In genomic region chr19:48739835-48740704, GRCh38 we compare ENCODE assay signal across 9 cellular contexts. TPM values are rescaled to one million over a fixed set of nuclear protein-coding genes. Genes with fewer than 3 reads are reported as not detected.
DNase-seq lines count a peak whose midpoint lies in the region; ATAC-seq and TF ChIP-seq lines count a peak whose summit lies in the region.
"Had no signal": no experiment of that assay in that cellular context is flagged by ENCODE, and none has a peak within 500 bp of the region (broad histone marks: within the 10 kb centered on the region; RNA-seq: fewer than 3 reads in every experiment).

A gene with protein sequence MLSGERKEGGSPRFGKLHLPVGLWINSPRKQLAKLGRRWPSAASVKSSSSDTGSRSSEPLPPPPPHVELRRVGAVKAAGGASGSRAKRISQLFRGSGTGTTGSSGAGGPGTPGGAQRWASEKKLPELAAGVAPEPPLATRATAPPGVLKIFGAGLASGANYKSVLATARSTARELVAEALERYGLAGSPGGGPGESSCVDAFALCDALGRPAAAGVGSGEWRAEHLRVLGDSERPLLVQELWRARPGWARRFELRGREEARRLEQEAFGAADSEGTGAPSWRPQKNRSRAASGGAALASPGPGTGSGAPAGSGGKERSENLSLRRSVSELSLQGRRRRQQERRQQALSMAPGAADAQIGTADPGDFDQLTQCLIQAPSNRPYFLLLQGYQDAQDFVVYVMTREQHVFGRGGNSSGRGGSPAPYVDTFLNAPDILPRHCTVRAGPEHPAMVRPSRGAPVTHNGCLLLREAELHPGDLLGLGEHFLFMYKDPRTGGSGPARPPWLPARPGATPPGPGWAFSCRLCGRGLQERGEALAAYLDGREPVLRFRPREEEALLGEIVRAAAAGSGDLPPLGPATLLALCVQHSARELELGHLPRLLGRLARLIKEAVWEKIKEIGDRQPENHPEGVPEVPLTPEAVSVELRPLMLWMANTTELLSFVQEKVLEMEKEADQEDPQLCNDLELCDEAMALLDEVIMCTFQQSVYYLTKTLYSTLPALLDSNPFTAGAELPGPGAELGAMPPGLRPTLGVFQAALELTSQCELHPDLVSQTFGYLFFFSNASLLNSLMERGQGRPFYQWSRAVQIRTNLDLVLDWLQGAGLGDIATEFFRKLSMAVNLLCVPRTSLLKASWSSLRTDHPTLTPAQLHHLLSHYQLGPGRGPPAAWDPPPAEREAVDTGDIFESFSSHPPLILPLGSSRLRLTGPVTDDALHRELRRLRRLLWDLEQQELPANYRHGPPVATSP (minus strand): TSS chr19:48740610. CDS start chr19:48740282, 328 bp downstream.

- H3K4me3 ChIP-seq in SK-N-SH (ENCODE audit: low read depth in 2 of 2, low read length in 1 of 2) (peak within 1 kb of the TSS; percentile 53 to 57; a peak in 3 of 4 replicates), coronary artery (peak within 1 kb of the TSS; percentile 75), mesenchymal stem cell (ENCODE audit: insufficient read depth in 1 of 2, low read depth in 1 of 2, low read length in 2 of 2) (peak within 1 kb of the TSS in 1 of 2 experiments; percentile 49), upper lobe of left lung (peak within 1 kb of the TSS; percentile 31 to 66 (median 61))

- DNase-seq in SK-N-SH (no peak), coronary artery (ENCODE audit: low spot score) (no peak), mesenchymal stem cell (no peak), upper lobe of left lung (peak in 1 of 2 donors; percentile 41)
- DNase-seq: AML-193 had no signal

- H3K9ac ChIP-seq in SK-N-SH, result 0 out of 2 replicates have a peak within 1 kb of the TSS, but pooled peaks have one; percentile 34
- no peak within 1 kb of the TSS for H3K9ac ChIP-seq in mesenchymal stem cell (ENCODE audit: low read length)

- no peak within 1 kb of the TSS for H2BK120ac ChIP-seq in mesenchymal stem cell (ENCODE audit: low read depth, low read length)

- 93% methylated on average over 24 of the region's 27 CpGs for WGBS in SK-N-SH (ENCODE audit: low lambda C conversion rate)
- 58% methylated on average over 26 of the region's 27 CpGs for WGBS in mesenchymal stem cell
- 29 to 44% methylated on average over 22 to 27 of the region's 27 CpGs for WGBS in upper lobe of left lung, 2 donors

- no peaks in the 10 kb centered on the region for H4K20me1 ChIP-seq in SK-N-SH (ENCODE audit: insufficient read depth)

- peak within 1 kb of the TSS in 1 of 2 experiments; percentile 8 for H3K4ac ChIP-seq in mesenchymal stem cell (ENCODE audit: low read depth in 1 of 2, low read length in 2 of 2)

- H4K91ac ChIP-seq in mesenchymal stem cell (ENCODE audit: low read length), result no peak within 1 kb of the TSS

- H2AFZ ChIP-seq in SK-N-SH (ENCODE audit: low read depth) (peak within 1 kb of the TSS; percentile 88; the same call in 1 of the 2 replicates), mesenchymal stem cell (ENCODE audit: low read depth, low read length) (no peak within 1 kb of the TSS)

- CTCF ChIA-PET in SK-N-SH (lab: Yijun Ruan, JAX), result interaction anchor here (0.9 to 2.2 kb wide), 14 partner anchors 11 to 122 kb away, joined by 3 to 22 read pairs (median 4); partner anchors contain the start of gene CA11

- no peaks in the 10 kb centered on the region for H3K9me3 ChIP-seq in SK-N-SH
- no peaks in the 10 kb centered on the region for H3K9me3 ChIP-seq in mesenchymal stem cell (ENCODE audit: control insufficient read depth, low read length)
- H3K9me3 ChIP-seq in upper lobe of left lung, result no peaks in the 10 kb centered on the region

- no peak for TF ChIP-seq CTCF in SK-N-SH (IDR thresholded peaks at IDR 0.05)
- no peak for TF ChIP-seq CTCF in coronary artery (IDR thresholded peaks at IDR 0.05)
- TF ChIP-seq CTCF in upper lobe of left lung (IDR thresholded peaks at IDR 0.05), result no peak

- H3K27me3 ChIP-seq in SK-N-SH (ENCODE audit: insufficient read depth) (no peaks in the 10 kb centered on the region), mesenchymal stem cell (ENCODE audit: control insufficient read depth in 1 of 2, insufficient read depth in 1 of 2, low read length in 2 of 2) (peaks cover 5 to 42% of the 10 kb centered on the region in 2 experiments), upper lobe of left lung (peaks cover 0 to 9% (median 2%) of the 10 kb centered on the region in 4 donors)

- H3K4me1 ChIP-seq in SK-N-SH (ENCODE audit: control insufficient read depth in 1 of 2, insufficient read depth in 2 of 2, low read depth in 1 of 2, low read length in 1 of 2) (peaks cover 0 to 16% of the 10 kb centered on the region in 2 experiments; a peak in 1 of 4 replicates), mesenchymal stem cell (ENCODE audit: control insufficient read depth, insufficient read depth, low read depth, low read length) (peaks cover 15% of the 10 kb centered on the region), upper lobe of left lung (peaks cover 13 to 47% (median 18%) of the 10 kb centered on the region in 4 donors)

- TF ChIP-seq EP300 in SK-N-SH (IDR thresholded peaks at IDR 0.05; ENCODE audit: borderline replicate concordance in 1 of 2, low read depth in 1 of 2, low read length in 1 of 2), result no peak
- TF ChIP-seq EP300 in upper lobe of left lung (IDR thresholded peaks at IDR 0.05), result peak in 1 of 4 donors; percentile 42

- no peaks in the 10 kb centered on the region for H3K79me1 ChIP-seq in mesenchymal stem cell (replicated peaks; ENCODE audit: low read length, poor library complexity, severe bottlenecking)

- H3F3A ChIP-seq in SK-N-SH (replicated peaks; ENCODE audit: insufficient read depth), result peaks cover 7% of the 10 kb centered on the region

- ATAC-seq in SK-N-SH treated with all-trans-retinoic acid at 6 μM for 48 hours, result no peak
- peak in 1 of 2 donors; percentile 67 for ATAC-seq in upper lobe of left lung (ENCODE audit: low FRiP score in 2 of 2)
- no peak for ATAC-seq in GM21423 (IDR thresholded peaks at IDR 0.05; ENCODE audit: unreplicated experiment)
- no peak for ATAC-seq in GM21737 (IDR thresholded peaks at IDR 0.05; ENCODE audit: unreplicated experiment)
- no peak for ATAC-seq in HG03571 (IDR thresholded peaks at IDR 0.05; ENCODE audit: unreplicated experiment)

- no peaks in the 10 kb centered on the region for H3K79me2 ChIP-seq in SK-N-SH (ENCODE audit: insufficient read depth)

- POLR2A ChIA-PET in SK-N-SH (lab: Yijun Ruan, JAX), result interaction anchor here (1.0 to 1.7 kb wide), 3 partner anchors 15 to 65 kb away, joined by 3 to 9 read pairs (median 5); no protein-coding TSS in a partner anchor

- no peak within 1 kb of the TSS for H3K18ac ChIP-seq in mesenchymal stem cell (ENCODE audit: low read depth in 1 of 2, low read length in 2 of 2)

- no peak within 1 kb of the TSS for H4K8ac ChIP-seq in mesenchymal stem cell (ENCODE audit: low read length)

- H2AK5ac ChIP-seq in mesenchymal stem cell (ENCODE audit: low read length, severe bottlenecking), result no peak within 1 kb of the TSS

- no peak within 1 kb of the TSS for H2BK15ac ChIP-seq in mesenchymal stem cell (ENCODE audit: low read depth, poor library complexity, severe bottlenecking)

- no peak within 1 kb of the TSS for H2BK5ac ChIP-seq in mesenchymal stem cell (ENCODE audit: low read depth, low read length, poor library complexity, severe bottlenecking)

- peak in 2 of 4 donors; percentile 46 to 57 for TF ChIP-seq POLR2A in upper lobe of left lung (IDR thresholded peaks at IDR 0.05)

- H3K14ac ChIP-seq in mesenchymal stem cell (ENCODE audit: low read length in 2 of 2), result no peak within 1 kb of the TSS

- H3K27ac ChIP-seq in SK-N-SH (ENCODE audit: low read depth in 2 of 2, low read length in 1 of 2), result no peak within 1 kb of the TSS
- peak within 1 kb of the TSS in 1 of 2 donors; percentile 64 for H3K27ac ChIP-seq in coronary artery
- H3K27ac ChIP-seq in mesenchymal stem cell (ENCODE audit: low read length, poor library complexity, severe bottlenecking), result no peak within 1 kb of the TSS
- peak within 1 kb of the TSS; percentile 81 to 94 (median 87) for H3K27ac ChIP-seq in upper lobe of left lung

- peak within 1 kb of the TSS in 1 of 2 experiments; percentile 29 for H2BK12ac ChIP-seq in mesenchymal stem cell (ENCODE audit: low read length in 2 of 2)

- H3K36me3 ChIP-seq in SK-N-SH (replicated peaks in 1 of 2; ENCODE audit: control insufficient read depth in 1 of 2, insufficient read depth in 2 of 2, low read length in 1 of 2) (no peaks in the 10 kb centered on the region), mesenchymal stem cell (ENCODE audit: control insufficient read depth in 1 of 2, insufficient read depth in 2 of 2, low read depth in 1 of 2, low read length in 2 of 2) (no peaks in the 10 kb centered on the region), upper lobe of left lung (peaks cover 0 to 5% (median 0%) of the 10 kb centered on the region in 4 donors)

- H3K4me2 ChIP-seq in SK-N-SH, result peak within 1 kb of the TSS; percentile 87
- H3K4me2 ChIP-seq in mesenchymal stem cell (ENCODE audit: low read length, poor library complexity, severe bottlenecking), result peak within 1 kb of the TSS; percentile 98

- H3K9me2 ChIP-seq in SK-N-SH, result no peaks in the 10 kb centered on the region

- no peak for TF ChIP-seq RAD21 in SK-N-SH (IDR thresholded peaks at IDR 0.05; ENCODE audit: low read length)

- no peak within 1 kb of the TSS for H3K23ac ChIP-seq in mesenchymal stem cell (ENCODE audit: low read length in 2 of 2)

TF ChIP-seq in SK-N-SH, 30 proteins besides CTCF, POLR2A, EP300 and RAD21 (continues in another document):
- TF ChIP-seq YY1 (IDR thresholded peaks at IDR 0.05; ENCODE audit: low read depth), result no peak
- TF ChIP-seq TEAD4 (IDR thresholded peaks at IDR 0.05; ENCODE audit: borderline replicate concordance, insufficient read depth), result no peak
- no peak for TF ChIP-seq NRF1 (IDR thresholded peaks at IDR 0.05; ENCODE audit: low read depth, low read length)
- TF ChIP-seq GABPA (IDR thresholded peaks at IDR 0.05; ENCODE audit: low read depth), result no peak
- TF ChIP-seq SMC3 (IDR thresholded peaks at IDR 0.05; ENCODE audit: low read depth, low read length), result no peak
- TF ChIP-seq EZH2phosphoT487 (IDR thresholded peaks at IDR 0.05; ENCODE audit: borderline replicate concordance, low read depth), result no peak
- no peak for TF ChIP-seq RXRA (IDR thresholded peaks at IDR 0.05; ENCODE audit: borderline replicate concordance, low read depth)

TF ChIP-seq in SK-N-SH treated with all-trans-retinoic acid at 6 μM for 48 hours, 23 proteins besides CTCF, POLR2A, EP300 and RAD21:
- TF ChIP-seq TCF4 (CRISPR knock-in tag; IDR thresholded peaks at IDR 0.05; ENCODE audit: borderline replicate concordance) (no peak), PPARA (CRISPR knock-in tag; IDR thresholded peaks at IDR 0.05; ENCODE audit: borderline replicate concordance) (no peak), RARB (CRISPR knock-in tag; IDR thresholded peaks at IDR 0.05) (no peak), ZFP3 (CRISPR knock-in tag; IDR thresholded peaks at IDR 0.05) (no peak), ZNF8 (CRISPR knock-in tag; IDR thresholded peaks at IDR 0.05) (no peak), ZFP30 (CRISPR knock-in tag; IDR thresholded peaks at IDR 0.05) (no peak)

RNA-seq across cellular contexts. Expression of the gene that starts here (rescaled TPM):
- 0.36 and 0.41 TPM in 2 replicates for polyA plus RNA-seq in SK-N-SH (2012; rRNA removed)
- 0.24 TPM in 2 replicates for polyA plus RNA-seq in SK-N-SH (2012; cell fraction: cytosol; rRNA removed)
- polyA plus RNA-seq in SK-N-SH (2012; cell fraction: nucleus; rRNA removed), result 0.42 and 0.55 TPM in 2 replicates
- polyA plus RNA-seq in mesenchymal stem cell (2013, experiment 1 of 2), result 0.98 TPM
- 1.00 TPM for polyA plus RNA-seq in mesenchymal stem cell (2013, experiment 2 of 2)
- 10 to 100 TPM; 14.7 to 74.4 (median 26.3) TPM for total RNA-seq in upper lobe of left lung

Comparison
In these comparisons a context has a peak if more than half of its experiments do, and no peak if none do; other contexts are left out.
1. H3K27ac ChIP-seq: peak in upper lobe of left lung (4 of 4); none in SK-N-SH (0 of 2) and mesenchymal stem cell (single experiment).